In the genomic region with DNA sequence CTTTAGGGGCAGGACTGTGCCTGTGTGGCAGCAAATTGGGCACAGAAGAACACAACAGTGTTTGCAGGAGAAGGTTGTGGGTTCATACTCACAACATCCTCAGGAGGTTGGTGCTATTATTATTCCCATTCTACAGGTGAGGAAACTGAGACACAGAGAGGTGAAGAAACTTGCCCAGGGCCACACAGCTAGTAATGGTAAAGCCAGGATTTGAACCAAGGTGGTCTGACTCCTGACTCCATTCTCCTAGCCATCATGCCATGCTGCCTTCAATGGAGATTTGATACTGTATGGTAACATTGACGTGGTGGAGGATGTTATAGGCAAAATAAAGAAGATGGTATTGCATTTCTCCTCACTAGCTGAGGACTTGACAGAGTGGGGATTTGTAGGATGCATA, we compare ENCODE assay signal across 32 cellular contexts.
"Had no signal": no experiment of that assay in that cellular context is flagged by ENCODE, and none has a peak within 500 bp of the region (broad histone marks: within the 10 kb centered on the region; RNA-seq: fewer than 3 reads in every experiment).

No MANE protein-coding gene starts in this region.

- H3K9me3 Mint-ChIP-seq: natural killer cell; natural killer cell treated with Interleukin-12 subunit alpha and Interleukin-12 subunit beta and Interleukin-15 and Interleukin-18, amount 100 ng/mL, for 72 hours; nephron progenitor cell had no signal

- H3K4me2 ChIP-seq: neural progenitor cell, smooth muscle cell had no signal

- H2AFZ ChIP-seq: neural progenitor cell, parathyroid adenoma had no signal

- H3K4me1 Mint-ChIP-seq: naive B cell; naive thymus-derived CD4-positive, alpha-beta T cell; naive thymus-derived CD8-positive, alpha-beta T cell; natural killer cell had no signal

- H3K36me3 ChIP-seq: neural progenitor cell, neutrophil, ovary, pancreas, prostate gland, right atrium auricular region, sigmoid colon, spleen had no signal

- FAIRE-seq: pancreas, small intestine had no signal

- H3K27ac ChIP-seq: neural progenitor cell, neutrophil, ovary, pancreas, parathyroid adenoma, prostate gland, psoas muscle, right atrium auricular region, sigmoid colon, skin epidermis, spleen had no signal

- H3K27me3 Mint-ChIP-seq: naive B cell, progenitor cell of endocrine pancreas had no signal

- H3K79me2 ChIP-seq: parathyroid adenoma had no signal

- H3K36me3 Mint-ChIP-seq: naive B cell; naive thymus-derived CD4-positive, alpha-beta T cell; natural killer cell; natural killer cell treated with Interleukin-12 subunit alpha and Interleukin-12 subunit beta and Interleukin-15 and Interleukin-18, amount 100 ng/mL, for 72 hours; neural progenitor cell had no signal

- H3K9me3 ChIP-seq: neutrophil, ovary, pancreas, prostate gland, psoas muscle, right atrium auricular region had no signal

- H3K9ac ChIP-seq: neural progenitor cell, parathyroid adenoma had no signal

- DNase-seq: naive B cell; naive thymus-derived CD4-positive, alpha-beta T cell; naive thymus-derived CD8-positive, alpha-beta T cell; natural killer cell; nephron progenitor cell; nucleus accumbens; occipital lobe; ovary; pancreas; posterior cingulate gyrus; psoas muscle; retina; right cardiac atrium; sigmoid colon; small intestine; spleen; stimulated activated CD4-positive, alpha-beta T cell treated with anti-CD3 and anti-CD28 coated beads, Interleukin-12 subunit alpha, Interleukin-12 subunit beta, amount 100 ng/mL, for 4 hours; stimulated activated CD4-positive, alpha-beta T cell treated with anti-CD3 and anti-CD28 coated beads, Interleukin-15, amount 100 ng/mL, for 24 hours; stimulated activated CD4-positive, alpha-beta T cell treated with anti-CD3 and anti-CD28 coated beads, Interleukin-1b, Interleukin-23, amount 100 ng/mL, for 48 hours; stimulated activated CD4-positive, alpha-beta T cell treated with anti-CD3 and anti-CD28 coated beads, Interleukin-2, amount 100 ng/mL, for 24 hours had no signal

- H3K27me3 ChIP-seq: neural progenitor cell, neutrophil, ovary, pancreas, right atrium auricular region, sigmoid colon, spleen had no signal

- H3K4me1 ChIP-seq: pancreas, parathyroid adenoma, prostate gland, spleen had no signal

- H3K27ac Mint-ChIP-seq: naive thymus-derived CD4-positive, alpha-beta T cell; naive thymus-derived CD8-positive, alpha-beta T cell; natural killer cell; natural killer cell treated with Interleukin-12 subunit alpha and Interleukin-12 subunit beta and Interleukin-15 and Interleukin-18, amount 100 ng/mL, for 72 hours; nephron; nephron progenitor cell; neural progenitor cell; progenitor cell of endocrine pancreas had no signal

- H3K4me3 Mint-ChIP-seq: naive B cell; naive thymus-derived CD4-positive, alpha-beta T cell; naive thymus-derived CD8-positive, alpha-beta T cell; natural killer cell; natural killer cell treated with Interleukin-12 subunit alpha and Interleukin-12 subunit beta and Interleukin-15 and Interleukin-18, amount 100 ng/mL, for 72 hours; nephron; nephron progenitor cell; neural crest cell; neural progenitor cell had no signal

- H3K4me3 ChIP-seq: neural progenitor cell, ovary, pancreas, prostate gland, psoas muscle, right atrium auricular region, sigmoid colon, skin epidermis, smooth muscle cell, spleen had no signal

- ATAC-seq: naive thymus-derived CD4-positive, alpha-beta T cell; naive thymus-derived CD8-positive, alpha-beta T cell; natural killer cell; natural killer cell treated with Interleukin-12 subunit alpha and Interleukin-12 subunit beta and Interleukin-15 and Interleukin-18, amount 100 ng/mL, for 72 hours; pancreas; psoas muscle; right cardiac atrium; sciatic nerve had no signal
